In the genomic region with DNA sequence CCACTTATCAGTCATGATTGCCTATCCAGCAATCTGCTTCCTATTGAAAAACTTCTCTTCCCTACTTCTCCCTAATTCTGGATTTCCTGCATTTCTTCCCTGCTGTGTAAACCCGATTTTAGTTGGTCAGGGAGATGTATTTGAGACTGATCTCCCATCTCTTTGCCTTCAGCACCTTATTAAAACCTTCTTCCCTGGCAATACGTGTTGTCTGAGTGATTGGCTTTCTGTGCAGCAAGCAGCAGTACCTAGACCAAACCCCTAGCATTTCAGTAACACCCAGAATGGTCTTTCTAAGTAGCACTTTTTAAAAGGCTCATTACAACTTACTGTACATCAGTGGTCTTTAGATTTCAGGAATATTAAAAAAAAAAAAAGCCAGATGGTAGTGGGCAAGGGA, we compare ENCODE assay signal across 8 cellular contexts.
"Had no signal": no experiment of that assay in that cellular context is flagged by ENCODE, and none has a peak within 500 bp of the region (broad histone marks: within the 10 kb centered on the region; RNA-seq: fewer than 3 reads in every experiment).

No MANE protein-coding gene starts in this region.

- H3K4me3 ChIP-seq: GM23248, GM23338, HAP-1 had no signal

- H3K9me3 Mint-ChIP-seq: H9 had no signal

- H3K4me1 ChIP-seq: HAP-1 had no signal

- DNase-seq: GM23248, GOT3, H7, H9, HCEC 1CT, HFFc6 had no signal

- H3K27ac ChIP-seq: GM23248 had no signal

- H3K27ac Mint-ChIP-seq: GM23338, H9, HFFc6 had no signal

- H3K4me3 Mint-ChIP-seq: GM23338, H9, HFFc6 had no signal

- H3K4me1 Mint-ChIP-seq: H9 had no signal

- H3K36me3 ChIP-seq: HAP-1 had no signal

- H3K9ac ChIP-seq: GM23248 had no signal
